Comparison of ENCODE assay signal across 29 cellular contexts in the genomic region with DNA sequence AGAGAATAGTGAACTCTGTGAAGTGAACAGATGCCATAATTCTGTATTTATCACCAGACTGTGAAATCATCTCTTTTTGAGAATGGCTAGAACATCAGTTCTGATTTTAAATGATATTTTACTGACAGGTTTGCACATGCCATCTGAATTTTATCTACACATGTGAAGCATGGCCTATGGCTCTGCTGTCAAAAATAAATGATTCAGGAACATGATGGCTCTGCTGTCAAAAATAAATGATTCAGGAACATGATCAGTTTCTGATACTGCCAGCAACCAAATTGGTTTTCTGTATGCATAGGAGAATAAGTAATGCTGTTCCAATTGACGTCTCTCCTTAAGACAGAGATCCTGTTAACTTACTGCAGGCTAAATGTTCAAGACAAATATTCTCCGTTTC.
"Had no signal": no experiment of that assay in that cellular context is flagged by ENCODE, and none has a peak within 500 bp of the region (broad histone marks: within the 10 kb centered on the region; RNA-seq: fewer than 3 reads in every experiment).

No MANE protein-coding gene starts in this region.

- H3K27ac Mint-ChIP-seq: stimulated activated effector memory CD8-positive, alpha-beta T cell treated with anti-CD3 and anti-CD28 coated beads, Interleukin-12 subunit alpha, Interleukin-12 subunit beta, amount 100 ng/mL, for 72 hours; stimulated activated memory B cell treated with anti-CD40 and anti-IgM and Interleukin-4, amounts not matched to agents 10 μg/mL and 1 μg/mL and 100 μg/mL, for 72 hours; stimulated activated naive B cell treated with anti-CD40 and anti-IgM and Interleukin-4, amounts not matched to agents 10 μg/mL and 1 μg/mL and 100 μg/mL, for 72 hours; stimulated activated naive CD8-positive, alpha-beta T cell treated with anti-CD3 and anti-CD28 coated beads, Interleukin-15, amount 100 ng/mL, for 72 hours; stimulated activated naive CD8-positive, alpha-beta T cell treated with anti-CD3 and anti-CD28 coated beads, Interleukin-15, Interleukin-2, amounts not matched to agents 100 ng/mL and 50 ng/mL, for 24 hours; type B pancreatic cell had no signal

- H3K27me3 ChIP-seq: stomach, suprapubic skin, testis, thyroid gland, tibial artery, tibial nerve, transverse colon, upper lobe of left lung, upper lobe of right lung, uterus, vagina had no signal

- H3K36me3 Mint-ChIP-seq: stimulated activated effector memory CD8-positive, alpha-beta T cell treated with anti-CD3 and anti-CD28 coated beads, Interleukin-12 subunit alpha, Interleukin-12 subunit beta, amount 100 ng/mL, for 72 hours; stimulated activated memory B cell treated with anti-CD40 and anti-IgM and Interleukin-4, amounts not matched to agents 10 μg/mL and 1 μg/mL and 100 μg/mL, for 72 hours; stimulated activated naive B cell treated with anti-CD40 and anti-IgM and Interleukin-4, amounts not matched to agents 10 μg/mL and 1 μg/mL and 100 μg/mL, for 72 hours; type B pancreatic cell had no signal

- H3K9me3 Mint-ChIP-seq: stimulated activated memory B cell treated with anti-CD40 and anti-IgM and Interleukin-4, amounts not matched to agents 10 μg/mL and 1 μg/mL and 100 μg/mL, for 72 hours; stimulated activated naive CD8-positive, alpha-beta T cell treated with anti-CD3 and anti-CD28 coated beads, Interleukin-15, amount 100 ng/mL, for 72 hours; type B pancreatic cell had no signal

- H3K27ac ChIP-seq: stomach, suprapubic skin, testis, thoracic aorta, thyroid gland, tibial artery, tibial nerve, transverse colon, upper lobe of left lung, upper lobe of right lung, uterus, vagina had no signal

- DNase-seq: stimulated activated CD4-positive, alpha-beta T cell treated with anti-CD3 and anti-CD28 coated beads, Interleukin-2, amount 100 ng/mL, for 48 hours; stimulated activated CD4-positive, alpha-beta T cell treated with anti-CD3 and anti-CD28 coated beads, Interleukin-4, amount 100 ng/mL, for 1 hour; stimulated activated CD4-positive, alpha-beta T cell treated with anti-CD3 and anti-CD28 coated beads, Interleukin-4, amount 100 ng/mL, for 24 hours; stimulated activated CD4-positive, alpha-beta T cell treated with anti-CD3 and anti-CD28 coated beads, Interleukin-4, amount 100 ng/mL, for 4 hours; stimulated activated CD8-positive, alpha-beta memory T cell treated with anti-CD3 and anti-CD28 coated beads, Interleukin-4, amount 100 ng/mL, for 48 hours; stimulated activated naive B cell treated with anti-CD40 and anti-IgM and Interleukin-4, amounts not matched to agents 10 μg/mL and 1 μg/mL and 100 μg/mL, for 72 hours; stimulated activated naive CD4-positive, alpha-beta T cell; stimulated activated naive CD4-positive, alpha-beta T cell treated with Interleukin-2 at 50 U/mL for 16 hours; stimulated activated naive CD8-positive, alpha-beta T cell treated with anti-CD3 and anti-CD28 coated beads, Interleukin-15, amount 100 ng/mL, for 72 hours; stimulated activated naive CD8-positive, alpha-beta T cell treated with anti-CD3 and anti-CD28 coated beads, Interleukin-15, Interleukin-2, amounts not matched to agents 100 U/mL and 50 U/mL, for 24 hours; stomach; substantia nigra; testis; thyroid gland; tibial artery; transverse colon; trophoblast cell; upper lobe of left lung; upper lobe of right lung; uterus had no signal

- H3K36me3 ChIP-seq: stomach, suprapubic skin, thoracic aorta, thyroid gland, tibial artery, tibial nerve, transverse colon, upper lobe of left lung, upper lobe of right lung, uterus, vagina had no signal

- H3K4me3 ChIP-seq: stomach, suprapubic skin, testis, thoracic aorta, thyroid gland, tibial artery, tibial nerve, transverse colon, upper lobe of left lung, upper lobe of right lung, uterus, vagina had no signal

- H3K9me3 ChIP-seq: suprapubic skin, testis, thoracic aorta, thyroid gland, tibial artery, transverse colon, upper lobe of left lung, upper lobe of right lung, uterus, vagina had no signal

- H3K27me3 Mint-ChIP-seq: stimulated activated memory B cell treated with anti-CD40 and anti-IgM and Interleukin-4, amounts not matched to agents 10 μg/mL and 1 μg/mL and 100 μg/mL, for 72 hours; stimulated activated naive B cell treated with anti-CD40 and anti-IgM and Interleukin-4, amounts not matched to agents 10 μg/mL and 1 μg/mL and 100 μg/mL, for 72 hours; stimulated activated naive CD8-positive, alpha-beta T cell treated with anti-CD3 and anti-CD28 coated beads, Interleukin-15, amount 100 ng/mL, for 72 hours; stimulated activated naive CD8-positive, alpha-beta T cell treated with anti-CD3 and anti-CD28 coated beads, Interleukin-15, Interleukin-2, amounts not matched to agents 100 ng/mL and 50 ng/mL, for 24 hours; type B pancreatic cell had no signal

- FAIRE-seq: urothelium cell line had no signal

- H3K4me1 Mint-ChIP-seq: stimulated activated effector memory CD8-positive, alpha-beta T cell treated with anti-CD3 and anti-CD28 coated beads, Interleukin-12 subunit alpha, Interleukin-12 subunit beta, amount 100 ng/mL, for 72 hours; stimulated activated memory B cell treated with anti-CD40 and anti-IgM and Interleukin-4, amounts not matched to agents 10 μg/mL and 1 μg/mL and 100 μg/mL, for 72 hours; stimulated activated naive B cell treated with anti-CD40 and anti-IgM and Interleukin-4, amounts not matched to agents 10 μg/mL and 1 μg/mL and 100 μg/mL, for 72 hours; stimulated activated naive CD8-positive, alpha-beta T cell treated with anti-CD3 and anti-CD28 coated beads, Interleukin-15, amount 100 ng/mL, for 72 hours had no signal

- H3K4me3 Mint-ChIP-seq: stimulated activated effector memory CD8-positive, alpha-beta T cell treated with anti-CD3 and anti-CD28 coated beads, Interleukin-12 subunit alpha, Interleukin-12 subunit beta, amount 100 ng/mL, for 72 hours; stimulated activated memory B cell treated with anti-CD40 and anti-IgM and Interleukin-4, amounts not matched to agents 10 μg/mL and 1 μg/mL and 100 μg/mL, for 72 hours; stimulated activated naive B cell treated with anti-CD40 and anti-IgM and Interleukin-4, amounts not matched to agents 10 μg/mL and 1 μg/mL and 100 μg/mL, for 72 hours; stimulated activated naive CD8-positive, alpha-beta T cell treated with anti-CD3 and anti-CD28 coated beads, Interleukin-15, amount 100 ng/mL, for 72 hours; stimulated activated naive CD8-positive, alpha-beta T cell treated with anti-CD3 and anti-CD28 coated beads, Interleukin-15, Interleukin-2, amounts not matched to agents 100 ng/mL and 50 ng/mL, for 24 hours; type B pancreatic cell had no signal

- H3K4me1 ChIP-seq: stomach, suprapubic skin, testis, thyroid gland, tibial artery, tibial nerve, transverse colon, upper lobe of left lung, upper lobe of right lung, uterus, vagina had no signal
